In the genomic region with DNA sequence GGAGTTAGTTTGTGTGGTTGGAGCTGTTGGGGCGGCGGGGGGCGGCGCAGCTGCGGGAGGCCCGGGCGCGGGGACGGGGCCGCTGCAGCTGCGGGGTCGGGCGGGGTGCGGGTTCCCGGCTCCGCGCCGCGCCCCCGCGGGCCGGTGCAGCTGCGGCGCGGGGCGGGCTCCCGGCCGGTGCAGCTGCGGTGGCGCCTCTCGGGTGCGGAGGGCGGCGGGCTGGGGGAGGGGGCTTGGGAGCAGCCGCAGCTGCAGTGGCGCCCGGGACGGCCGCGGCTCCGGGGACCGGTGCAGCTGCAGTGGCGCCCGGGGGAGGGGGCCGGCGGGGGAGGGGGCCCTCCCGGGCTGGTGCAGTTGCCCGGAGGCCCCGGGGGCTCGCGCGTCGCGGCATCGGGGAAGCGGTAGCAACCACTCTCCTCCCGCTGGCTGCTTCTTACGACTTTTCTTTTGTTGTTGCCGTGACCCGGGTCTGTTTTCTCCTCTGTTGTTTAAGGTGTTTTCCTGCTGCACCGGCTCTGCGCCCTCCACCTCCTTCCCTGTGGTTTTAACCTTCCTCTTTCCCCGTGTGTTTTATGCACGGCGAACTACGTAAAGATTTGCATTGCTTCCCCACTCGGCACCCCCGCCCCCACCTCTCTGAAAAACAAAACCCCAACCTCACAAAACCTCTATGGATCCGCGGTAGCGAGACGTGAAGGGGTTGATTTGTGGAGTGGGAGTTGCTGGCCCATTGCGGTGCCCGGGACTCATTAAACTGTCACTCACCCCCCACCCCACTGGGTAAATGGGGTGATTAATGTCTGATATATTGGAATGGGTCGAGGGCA, we compare ENCODE assay signal across 8 cellular contexts. TPM values are rescaled to one million over a fixed set of nuclear protein-coding genes. Genes with fewer than 3 reads are reported as not detected.
A peak's percentile ranks its signal among the peaks of the same experiment; 100 is the strongest.
DNase-seq lines count a peak whose midpoint lies in the region; TF ChIP-seq lines count a peak whose summit lies in the region.

No MANE protein-coding gene starts in this region.

- H3K4me2 ChIP-seq in Loucy (ENCODE audit: low read depth, low read length, poor library complexity, severe bottlenecking) = peak overlapping the region; percentile 98

- H2AFZ ChIP-seq in Loucy (ENCODE audit: low read length) = peak overlapping the region; percentile 67

- intact Hi-C loops in lower leg skin (cut with DNase I; ENCODE audit: low total_unique reads) = no loop called here
- intact Hi-C loops in posterior vena cava (cut with DNase I) = no loop called here

- peaks cover 39% of the 10 kb centered on the region for H3K4me1 ChIP-seq in Loucy (ENCODE audit: insufficient read depth, low read length, poor library complexity, severe bottlenecking)

- H3K27ac ChIP-seq in coronary artery = peak overlapping the region; percentile 53 to 95

- H4K20me1 ChIP-seq in Loucy (ENCODE audit: insufficient read depth, low read length, poor library complexity, severe bottlenecking) = peaks cover 37% of the 10 kb centered on the region

- no peaks in the 10 kb centered on the region for H3K27me3 ChIP-seq in Loucy (ENCODE audit: insufficient read depth, low read length, poor library complexity, severe bottlenecking)

- no peaks in the 10 kb centered on the region for H3F3A ChIP-seq in Loucy (ENCODE audit: low read depth)

- H3K36me3 ChIP-seq in Loucy (ENCODE audit: insufficient read depth, low read length) = peaks cover 7% of the 10 kb centered on the region; the same call in 1 of the 2 replicates

- peak overlapping the region; percentile 100 for H3K4me3 ChIP-seq in Loucy (ENCODE audit: low read length, poor library complexity, severe bottlenecking)
- peak overlapping the region; percentile 75 for H3K4me3 ChIP-seq in WI38 (ENCODE audit: low read depth, low read length)
- peak overlapping the region; percentile 90 for H3K4me3 ChIP-seq in coronary artery
- peak overlapping the region; percentile 38 for H3K4me3 ChIP-seq in lower leg skin (ENCODE audit: low read depth, poor library complexity, severe bottlenecking)

- TF ChIP-seq POLR2A in lower leg skin (IDR thresholded peaks at IDR 0.05) = no peak

- DNase-seq in Daoy (ENCODE audit: low read depth) (peak; percentile 24), coronary artery (ENCODE audit: low spot score) (no peak), lower leg skin (ENCODE audit: low spot score in 2 of 2) (no peak), GF-D8 (lab: John Stamatoyannopoulos, UW) (no peak), posterior vena cava (ENCODE audit: low spot score) (no peak)
- peak; percentile 37 for DNase-seq in stimulated activated CD8-positive, alpha-beta memory T cell treated with anti-CD3 and anti-CD28 coated beads, Interleukin-4, amount 100 ng/mL, for 48 hours

- TF ChIP-seq CTCF in Loucy (conservative IDR thresholded peaks at IDR 0.05; ENCODE audit: low read length) = no peak
- TF ChIP-seq CTCF in WI38 (IDR thresholded peaks at IDR 0.05; ENCODE audit: low read depth, low read length) = no peak
- TF ChIP-seq CTCF in coronary artery (IDR thresholded peaks at IDR 0.05) = no peak
- no peak for TF ChIP-seq CTCF in lower leg skin (IDR thresholded peaks at IDR 0.05)

- H3K9ac ChIP-seq in Loucy (ENCODE audit: low read depth, low read length, poor library complexity, severe bottlenecking) = peak overlapping the region; percentile 91

- no peaks in the 10 kb centered on the region for H3K9me3 ChIP-seq in Loucy (ENCODE audit: insufficient read depth, low read depth, low read length)

- H3K9me2 ChIP-seq in Loucy (replicated peaks; ENCODE audit: low read depth, low read length) = no peaks in the 10 kb centered on the region

- peaks cover 50% of the 10 kb centered on the region for H3K79me2 ChIP-seq in Loucy (ENCODE audit: insufficient read depth, low read length)

- WGBS in lower leg skin, 2 donors = 0% methylated on average over 27 to 52 of the region's 75 CpGs

RNA-seq across cellular contexts. Expression of gene ZBTB18, which starts 1.7 kb away (rescaled TPM):
- total RNA-seq in Daoy (2014; rRNA removed; shearing (Covaris generic)) = 11.9 and 12.9 TPM in 2 replicates
- total RNA-seq in lower leg skin (10 to 100 TPM; 10.6 to 14.3 (median 11.7) TPM), posterior vena cava (10 to 100 TPM in 1 of 2 donors, 1 to 10 TPM in 1; 8.8 to 11.7 TPM)

Comparison
In these comparisons a context has a peak if more than half of its experiments do, and no peak if none do; other contexts are left out.
1. DNase-seq: peak in Daoy (single experiment) and stimulated activated CD8-positive, alpha-beta memory T cell treated with anti-CD3 and anti-CD28 coated beads, Interleukin-4, amount 100 ng/mL, for 48 hours (single experiment); none in coronary artery (single experiment), lower leg skin (0 of 2), GF-D8 (single experiment) and posterior vena cava (single experiment).
2. H3K4me3 ChIP-seq: peak in every context shown above with its lines; median percentile 100 in Loucy; 90 in coronary artery; 75 in WI38; 38 in lower leg skin.